Comparison of ENCODE assay signal across 8 cellular contexts in the genomic region with DNA sequence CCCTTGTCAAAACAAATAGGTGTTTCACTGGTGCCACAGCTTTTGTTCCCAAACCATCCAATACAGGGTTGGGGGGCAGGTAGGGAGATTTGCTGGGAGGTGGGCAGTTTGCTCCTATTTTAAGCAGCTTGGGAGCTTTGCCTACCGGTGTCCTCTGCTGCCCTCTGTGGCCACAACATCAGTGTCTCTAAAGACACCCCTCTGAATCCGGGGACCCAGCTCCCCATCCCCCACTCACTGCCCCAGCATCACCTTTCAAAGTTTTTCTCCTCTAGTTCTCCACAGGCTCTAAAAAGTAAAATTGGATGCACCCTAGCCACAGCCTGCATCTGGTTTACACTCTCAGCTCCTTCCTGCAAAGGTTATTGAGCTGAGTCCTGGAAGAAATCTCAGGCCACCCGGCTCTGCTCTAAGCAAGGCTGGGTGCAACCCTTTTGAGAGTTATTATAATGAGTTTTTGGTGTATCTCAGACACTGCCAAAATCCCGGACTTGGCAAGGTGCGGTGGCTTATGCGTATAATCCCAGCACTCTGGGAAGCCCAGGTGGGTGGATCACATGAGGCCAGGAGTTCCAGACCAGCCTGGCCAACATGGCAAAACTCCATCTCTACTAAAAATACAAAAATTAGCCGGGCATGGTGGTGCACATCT. TPM values are rescaled to one million over a fixed set of nuclear protein-coding genes. Genes with fewer than 3 reads are reported as not detected.
DNase-seq lines count a peak whose midpoint lies in the region; ATAC-seq and TF ChIP-seq lines count a peak whose summit lies in the region.

No MANE protein-coding gene starts in this region.

- no peaks in the 10 kb centered on the region for H4K20me1 ChIP-seq in Karpas-422 (ENCODE audit: insufficient read depth, low read depth, low read length)

- H3K4me1 ChIP-seq in left ventricle myocardium inferior (peaks cover 41% of the 10 kb centered on the region), upper lobe of right lung (peaks cover 7% of the 10 kb centered on the region), Karpas-422 (ENCODE audit: low read length) (no peaks in the 10 kb centered on the region; the same call in 1 of the 2 replicates)

- ATAC-seq in Right ventricle myocardium inferior (no peak), upper lobe of right lung (no peak)

- no peaks in the 10 kb centered on the region for H3K79me2 ChIP-seq in Karpas-422 (ENCODE audit: low read length)

- no peak overlapping the region for H3K9ac ChIP-seq in Karpas-422 (ENCODE audit: low read length)

- no peaks in the 10 kb centered on the region for H3K27me3 ChIP-seq in left ventricle myocardium inferior (ENCODE audit: low read depth)
- no peaks in the 10 kb centered on the region for H3K27me3 ChIP-seq in upper lobe of right lung
- H3K27me3 ChIP-seq in Karpas-422 (ENCODE audit: low read length): no peaks in the 10 kb centered on the region

- H3K4me2 ChIP-seq in Karpas-422 (ENCODE audit: low read depth, low read length, poor library complexity, severe bottlenecking): no peak overlapping the region

- peak; percentile 31 for DNase-seq in left ventricle myocardium inferior
- DNase-seq in Right ventricle myocardium inferior (ENCODE audit: missing footprints): no peak
- peak; percentile 48 for DNase-seq in RPMI8226
- DNase-seq in erythroblast (lab: John Stamatoyannopoulos, UW): peak; percentile 32 to 51
- no peak for DNase-seq in upper lobe of right lung
- DNase-seq in NK-92 treated with Interleukin-12 subunit alpha and Interleukin-12 subunit beta, amount 100 ng/mL, for 24 hours (lab: John Stamatoyannopoulos, UW): no peak
- no peak for DNase-seq in NCI-H1105 treated with DMSO at 0.1 percent for 48 hours (lab: John Stamatoyannopoulos, UW)
- no peak for DNase-seq in Karpas-422

- peaks cover 7% of the 10 kb centered on the region for H3K36me3 ChIP-seq in left ventricle myocardium inferior
- no peaks in the 10 kb centered on the region for H3K36me3 ChIP-seq in upper lobe of right lung
- H3K36me3 ChIP-seq in Karpas-422 (ENCODE audit: insufficient read depth, low read length): no peaks in the 10 kb centered on the region

- no peaks in the 10 kb centered on the region for H3K9me3 ChIP-seq in left ventricle myocardium inferior (replicated peaks)
- H3K9me3 ChIP-seq in upper lobe of right lung: no peaks in the 10 kb centered on the region
- H3K9me3 ChIP-seq in Karpas-422 (ENCODE audit: low read length): no peaks in the 10 kb centered on the region

- H3K27ac ChIP-seq in left ventricle myocardium inferior (replicated peaks) (no peak overlapping the region), upper lobe of right lung (no peak overlapping the region), Karpas-422 (ENCODE audit: low read length) (no peak overlapping the region)

- no peaks in the 10 kb centered on the region for H3K9me2 ChIP-seq in Karpas-422 (replicated peaks; ENCODE audit: insufficient read depth, low read length)

- intact Hi-C loops in left ventricle myocardium inferior (cut with micrococcal nuclease) (no loop called here), Right ventricle myocardium inferior (cut with DNase I) (loop anchor here (5.0 kb wide), 1 partner anchor 282 kb away; no protein-coding TSS in a partner anchor), upper lobe of right lung (cut with DNase I) (loop anchor here (10.0 kb wide), 1 partner anchor 280 kb away; no protein-coding TSS in a partner anchor)

- TF ChIP-seq CTCF in left ventricle myocardium inferior (IDR thresholded peaks at IDR 0.05; ENCODE audit: borderline replicate concordance) (peak; percentile 51), upper lobe of right lung (IDR thresholded peaks at IDR 0.05) (peak; percentile 32)

- H3K4me3 ChIP-seq in left ventricle myocardium inferior (no peak overlapping the region), upper lobe of right lung (no peak overlapping the region), Karpas-422 (ENCODE audit: low read length) (no peak overlapping the region)

- no peak for TF ChIP-seq POLR2A in erythroblast (IDR thresholded peaks at IDR 0.05; ENCODE audit: low read length)

- no peak overlapping the region for H2AFZ ChIP-seq in Karpas-422 (ENCODE audit: low read length)

RNA-seq across cellular contexts. Expression of gene EPAS1, which starts 2.9 kb away (rescaled TPM):
- total RNA-seq in left ventricle myocardium inferior (205 TPM), Right ventricle myocardium inferior (205 TPM), upper lobe of right lung (1,593 TPM)
- not detected in 2 replicates for total RNA-seq in Karpas-422 (2014; rRNA removed; shearing (Covaris generic); ENCODE audit: low replicate concordance)

Comparison
In these comparisons a context has a peak if more than half of its experiments do, and no peak if none do; other contexts are left out.
1. DNase-seq: peak in left ventricle myocardium inferior (single experiment), RPMI8226 (single experiment) and erythroblast (2 of 2); none in Right ventricle myocardium inferior (single experiment), upper lobe of right lung (single experiment), NK-92 treated with Interleukin-12 subunit alpha and Interleukin-12 subunit beta, amount 100 ng/mL, for 24 hours (single experiment), NCI-H1105 treated with DMSO at 0.1 percent for 48 hours (single experiment) and Karpas-422 (single experiment).
2. RNA of gene EPAS1, which starts 2.9 kb away (total RNA-seq): 1,593 TPM in upper lobe of right lung (single experiment), 205 TPM in left ventricle myocardium inferior (single experiment) and 205 TPM in Right ventricle myocardium inferior (single experiment); not detected in Karpas-422; every median in the first group is over 100 times any median in the second.